ENCODE assay signal across 8 cellular contexts in genomic region chr3:134473868-134474546, GRCh38. TPM values are rescaled to one million over a fixed set of nuclear protein-coding genes. Genes with fewer than 3 reads are reported as not detected.
DNase-seq lines count a peak whose midpoint lies in the region; ATAC-seq, FAIRE-seq and TF ChIP-seq lines count a peak whose summit lies in the region.

No MANE protein-coding gene starts in this region.

- ATAC-seq in GM21619 (IDR thresholded peaks at IDR 0.05; ENCODE audit: unreplicated experiment): no peak

- peaks cover 35% of the 10 kb centered on the region for H3K36me3 ChIP-seq in OCI-LY7 (ENCODE audit: insufficient read depth, low read length)
- H3K36me3 ChIP-seq in neural cell (ENCODE audit: insufficient read depth, low read length): peaks cover 3% of the 10 kb centered on the region

- H3K9me3 ChIP-seq in OCI-LY7 (ENCODE audit: low read length) (no peaks in the 10 kb centered on the region), neural cell (ENCODE audit: low read length) (no peaks in the 10 kb centered on the region)

- intact Hi-C loops in OCI-LY7 (cut with micrococcal nuclease; ENCODE audit: unreplicated experiment): loop anchor here (1.0 to 2.0 kb wide), 2 partner anchors 166 to 261 kb away; no protein-coding TSS in a partner anchor

- POLR2A ChIA-PET in OCI-LY7 (lab: Charles Lee): interaction anchor here (0.6 to 1.7 kb wide), 6 partner anchors 9 to 402 kb away, joined by 3 to 11 read pairs (median 4); partner anchors contain the start of genes ANAPC13 and CEP63

- no peaks in the 10 kb centered on the region for H3K27me3 ChIP-seq in neural cell (ENCODE audit: insufficient read depth, low read depth, low read length)

- H3K79me2 ChIP-seq in OCI-LY7 (ENCODE audit: insufficient read depth, low read depth, low read length): no peaks in the 10 kb centered on the region
- H3K79me2 ChIP-seq in neural cell (replicated peaks; ENCODE audit: insufficient read depth, low read length): no peaks in the 10 kb centered on the region

- no peak overlapping the region for H2AFZ ChIP-seq in OCI-LY7 (ENCODE audit: low read length)
- no peak overlapping the region for H2AFZ ChIP-seq in neural cell (ENCODE audit: low read depth, low read length)

- TF ChIP-seq CTCF in OCI-LY7 (conservative IDR thresholded peaks at IDR 0.05; ENCODE audit: low read length) (peak; percentile 94), neural cell (IDR thresholded peaks at IDR 0.05; ENCODE audit: poor library complexity, severe bottlenecking) (peak; percentile 90)

- CTCF ChIA-PET in OCI-LY7 (lab: Charles Lee; ENCODE audit: unreplicated experiment): interaction anchor here (0.5 kb wide), 1 partner anchor 116 kb away, joined by 3 read pairs; no protein-coding TSS in a partner anchor

- DNase-seq in GM03348 (ENCODE audit: low spot score) (peak; percentile 48), HTR-8/SVneo (ENCODE audit: insufficient read length, low spot score) (peak; percentile 63), OCI-LY7 (ENCODE audit: low spot score) (peak; percentile 80), fibroblast of gingiva (ENCODE audit: low read depth) (peak; percentile 55), stromal cell of bone marrow (ENCODE audit: low read depth) (peak; percentile 60)
- peak; percentile 58 for DNase-seq in activated T-cell treated with anti-CD3 and anti-CD28 coated beads, Interleukin-2, amount 50 U/mL, for 1 hour

- H4K20me1 ChIP-seq in OCI-LY7 (ENCODE audit: insufficient read depth, low read length) (no peaks in the 10 kb centered on the region), neural cell (ENCODE audit: insufficient read depth) (no peaks in the 10 kb centered on the region)

- no peak overlapping the region for H3K4me3 ChIP-seq in OCI-LY7 (ENCODE audit: low read depth, low read length, poor library complexity, severe bottlenecking)
- no peak overlapping the region for H3K4me3 ChIP-seq in neural cell (ENCODE audit: low read length)

- H3F3A ChIP-seq in neural cell (ENCODE audit: insufficient read depth, low read length, poor library complexity, severe bottlenecking): no peaks in the 10 kb centered on the region

- H3K4me2 ChIP-seq in OCI-LY7 (ENCODE audit: low read length) (no peak overlapping the region), neural cell (ENCODE audit: low read length) (no peak overlapping the region)

- no peak overlapping the region for H3K9ac ChIP-seq in neural cell (ENCODE audit: low read length)

- no peaks in the 10 kb centered on the region for H3K9me2 ChIP-seq in OCI-LY7 (ENCODE audit: insufficient read depth, low read length)
- no peaks in the 10 kb centered on the region for H3K9me2 ChIP-seq in neural cell (ENCODE audit: insufficient read depth, low read length)

- no peak for TF ChIP-seq EP300 in neural cell (conservative IDR thresholded peaks at IDR 0.05; ENCODE audit: poor library complexity, severe bottlenecking)

- peak; percentile 38 for FAIRE-seq in HTR-8/SVneo (lab: Jason Lieb, UNC)

- H3K27ac ChIP-seq in OCI-LY7 (ENCODE audit: low read depth, low read length, poor library complexity, severe bottlenecking): no peak overlapping the region
- no peak overlapping the region for H3K27ac ChIP-seq in neural cell (ENCODE audit: low read length)

- no TSS peak for BruUV-seq in OCI-LY7 (replicated peaks; lab: Mats Ljungman, UMichigan)

- H3K4me1 ChIP-seq in OCI-LY7 (ENCODE audit: insufficient read depth, low read length, poor library complexity, severe bottlenecking): no peaks in the 10 kb centered on the region

- TF ChIP-seq RAD21 in neural cell (conservative IDR thresholded peaks at IDR 0.05): peak; percentile 90

TF ChIP-seq in neural cell, 6 proteins besides CTCF, POLR2A, EP300 and RAD21:
- peak; percentile 95 for TF ChIP-seq SMC3 (conservative IDR thresholded peaks at IDR 0.05; ENCODE audit: poor library complexity)
- TF ChIP-seq, protein P1, sequence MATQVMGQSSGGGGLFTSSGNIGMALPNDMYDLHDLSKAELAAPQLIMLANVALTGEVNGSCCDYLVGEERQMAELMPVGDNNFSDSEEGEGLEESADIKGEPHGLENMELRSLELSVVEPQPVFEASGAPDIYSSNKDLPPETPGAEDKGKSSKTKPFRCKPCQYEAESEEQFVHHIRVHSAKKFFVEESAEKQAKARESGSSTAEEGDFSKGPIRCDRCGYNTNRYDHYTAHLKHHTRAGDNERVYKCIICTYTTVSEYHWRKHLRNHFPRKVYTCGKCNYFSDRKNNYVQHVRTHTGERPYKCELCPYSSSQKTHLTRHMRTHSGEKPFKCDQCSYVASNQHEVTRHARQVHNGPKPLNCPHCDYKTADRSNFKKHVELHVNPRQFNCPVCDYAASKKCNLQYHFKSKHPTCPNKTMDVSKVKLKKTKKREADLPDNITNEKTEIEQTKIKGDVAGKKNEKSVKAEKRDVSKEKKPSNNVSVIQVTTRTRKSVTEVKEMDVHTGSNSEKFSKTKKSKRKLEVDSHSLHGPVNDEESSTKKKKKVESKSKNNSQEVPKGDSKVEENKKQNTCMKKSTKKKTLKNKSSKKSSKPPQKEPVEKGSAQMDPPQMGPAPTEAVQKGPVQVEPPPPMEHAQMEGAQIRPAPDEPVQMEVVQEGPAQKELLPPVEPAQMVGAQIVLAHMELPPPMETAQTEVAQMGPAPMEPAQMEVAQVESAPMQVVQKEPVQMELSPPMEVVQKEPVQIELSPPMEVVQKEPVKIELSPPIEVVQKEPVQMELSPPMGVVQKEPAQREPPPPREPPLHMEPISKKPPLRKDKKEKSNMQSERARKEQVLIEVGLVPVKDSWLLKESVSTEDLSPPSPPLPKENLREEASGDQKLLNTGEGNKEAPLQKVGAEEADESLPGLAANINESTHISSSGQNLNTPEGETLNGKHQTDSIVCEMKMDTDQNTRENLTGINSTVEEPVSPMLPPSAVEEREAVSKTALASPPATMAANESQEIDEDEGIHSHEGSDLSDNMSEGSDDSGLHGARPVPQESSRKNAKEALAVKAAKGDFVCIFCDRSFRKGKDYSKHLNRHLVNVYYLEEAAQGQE (IDR thresholded peaks at IDR 0.05; ENCODE audit: borderline replicate concordance): no peak

RNA-seq across cellular contexts. Expression of gene ANAPC13, which starts 11.8 kb away (rescaled TPM):
- total RNA-seq in OCI-LY7 (2014; rRNA removed; shearing (Covaris generic)): 29.8 and 57.8 TPM in 2 replicates
- 48.1 and 50.6 TPM in 2 replicates for total RNA-seq in OCI-LY7 (2022)
- polyA plus RNA-seq in neural cell: 177 and 178 TPM in 2 replicates
- 80.6 and 92.1 TPM in 2 replicates for polyA minus RNA-seq in neural cell

RNA-seq across cellular contexts. Expression of gene CEP63, which starts 11.8 kb away (rescaled TPM):
- total RNA-seq in OCI-LY7 (2014; rRNA removed; shearing (Covaris generic)): 21.1 and 45.7 TPM in 2 replicates
- total RNA-seq in OCI-LY7 (2022): 42.8 and 49.0 TPM in 2 replicates
- 13.3 and 14.1 TPM in 2 replicates for polyA plus RNA-seq in neural cell
- polyA minus RNA-seq in neural cell: 20.5 and 28.6 TPM in 2 replicates
